In the genomic region with DNA sequence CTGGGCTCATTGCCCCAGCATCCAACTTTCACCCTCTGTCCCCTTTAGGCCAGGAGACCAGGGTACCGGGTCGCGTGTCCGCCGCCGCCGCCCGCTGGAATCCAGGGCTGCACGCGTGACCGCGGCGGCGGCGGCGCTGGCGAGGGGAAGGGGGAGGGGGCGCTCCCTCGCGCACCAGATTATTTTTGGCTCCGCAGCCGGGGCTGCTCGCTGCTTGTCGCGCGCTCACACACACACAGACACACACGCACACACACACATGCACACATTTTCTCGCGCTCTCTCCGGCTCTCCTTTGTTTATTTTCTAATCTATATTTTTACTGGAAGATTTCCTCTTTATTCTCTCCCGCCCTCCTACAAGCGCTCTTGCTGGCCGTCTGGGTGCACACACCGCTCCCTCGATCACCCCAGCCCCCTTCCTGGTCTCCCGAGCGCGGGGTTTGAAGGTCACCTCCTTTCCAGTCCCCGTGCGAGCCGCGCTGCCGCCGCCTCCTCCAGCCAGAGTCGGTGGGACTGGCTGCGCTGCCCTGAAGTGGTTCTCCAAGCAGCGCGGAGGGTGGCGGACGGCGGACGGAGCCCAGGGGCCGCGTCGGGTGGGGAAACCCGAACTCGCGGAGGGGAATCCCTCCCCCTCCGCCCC, we compare ENCODE assay signal across 1 cellular context.
TF ChIP-seq lines count a peak whose summit lies in the region.

No MANE protein-coding gene starts in this region.

TF ChIP-seq in GM23338, 12 proteins besides CTCF, POLR2A, EP300 and RAD21 (continued from another document):
- TF ChIP-seq, protein P1, sequence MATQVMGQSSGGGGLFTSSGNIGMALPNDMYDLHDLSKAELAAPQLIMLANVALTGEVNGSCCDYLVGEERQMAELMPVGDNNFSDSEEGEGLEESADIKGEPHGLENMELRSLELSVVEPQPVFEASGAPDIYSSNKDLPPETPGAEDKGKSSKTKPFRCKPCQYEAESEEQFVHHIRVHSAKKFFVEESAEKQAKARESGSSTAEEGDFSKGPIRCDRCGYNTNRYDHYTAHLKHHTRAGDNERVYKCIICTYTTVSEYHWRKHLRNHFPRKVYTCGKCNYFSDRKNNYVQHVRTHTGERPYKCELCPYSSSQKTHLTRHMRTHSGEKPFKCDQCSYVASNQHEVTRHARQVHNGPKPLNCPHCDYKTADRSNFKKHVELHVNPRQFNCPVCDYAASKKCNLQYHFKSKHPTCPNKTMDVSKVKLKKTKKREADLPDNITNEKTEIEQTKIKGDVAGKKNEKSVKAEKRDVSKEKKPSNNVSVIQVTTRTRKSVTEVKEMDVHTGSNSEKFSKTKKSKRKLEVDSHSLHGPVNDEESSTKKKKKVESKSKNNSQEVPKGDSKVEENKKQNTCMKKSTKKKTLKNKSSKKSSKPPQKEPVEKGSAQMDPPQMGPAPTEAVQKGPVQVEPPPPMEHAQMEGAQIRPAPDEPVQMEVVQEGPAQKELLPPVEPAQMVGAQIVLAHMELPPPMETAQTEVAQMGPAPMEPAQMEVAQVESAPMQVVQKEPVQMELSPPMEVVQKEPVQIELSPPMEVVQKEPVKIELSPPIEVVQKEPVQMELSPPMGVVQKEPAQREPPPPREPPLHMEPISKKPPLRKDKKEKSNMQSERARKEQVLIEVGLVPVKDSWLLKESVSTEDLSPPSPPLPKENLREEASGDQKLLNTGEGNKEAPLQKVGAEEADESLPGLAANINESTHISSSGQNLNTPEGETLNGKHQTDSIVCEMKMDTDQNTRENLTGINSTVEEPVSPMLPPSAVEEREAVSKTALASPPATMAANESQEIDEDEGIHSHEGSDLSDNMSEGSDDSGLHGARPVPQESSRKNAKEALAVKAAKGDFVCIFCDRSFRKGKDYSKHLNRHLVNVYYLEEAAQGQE (IDR thresholded peaks at IDR 0.05; ENCODE audit: unreplicated experiment): no peak
- no peak for TF ChIP-seq EZH2phosphoT487 (IDR thresholded peaks at IDR 0.05; ENCODE audit: unreplicated experiment)
- TF ChIP-seq CREB1 (CRISPR knock-in tag; IDR thresholded peaks at IDR 0.05; ENCODE audit: low read depth): no peak
- no peak for TF ChIP-seq POLR2AphosphoS5 (IDR thresholded peaks at IDR 0.05; ENCODE audit: low read depth)
- TF ChIP-seq, protein P2, sequence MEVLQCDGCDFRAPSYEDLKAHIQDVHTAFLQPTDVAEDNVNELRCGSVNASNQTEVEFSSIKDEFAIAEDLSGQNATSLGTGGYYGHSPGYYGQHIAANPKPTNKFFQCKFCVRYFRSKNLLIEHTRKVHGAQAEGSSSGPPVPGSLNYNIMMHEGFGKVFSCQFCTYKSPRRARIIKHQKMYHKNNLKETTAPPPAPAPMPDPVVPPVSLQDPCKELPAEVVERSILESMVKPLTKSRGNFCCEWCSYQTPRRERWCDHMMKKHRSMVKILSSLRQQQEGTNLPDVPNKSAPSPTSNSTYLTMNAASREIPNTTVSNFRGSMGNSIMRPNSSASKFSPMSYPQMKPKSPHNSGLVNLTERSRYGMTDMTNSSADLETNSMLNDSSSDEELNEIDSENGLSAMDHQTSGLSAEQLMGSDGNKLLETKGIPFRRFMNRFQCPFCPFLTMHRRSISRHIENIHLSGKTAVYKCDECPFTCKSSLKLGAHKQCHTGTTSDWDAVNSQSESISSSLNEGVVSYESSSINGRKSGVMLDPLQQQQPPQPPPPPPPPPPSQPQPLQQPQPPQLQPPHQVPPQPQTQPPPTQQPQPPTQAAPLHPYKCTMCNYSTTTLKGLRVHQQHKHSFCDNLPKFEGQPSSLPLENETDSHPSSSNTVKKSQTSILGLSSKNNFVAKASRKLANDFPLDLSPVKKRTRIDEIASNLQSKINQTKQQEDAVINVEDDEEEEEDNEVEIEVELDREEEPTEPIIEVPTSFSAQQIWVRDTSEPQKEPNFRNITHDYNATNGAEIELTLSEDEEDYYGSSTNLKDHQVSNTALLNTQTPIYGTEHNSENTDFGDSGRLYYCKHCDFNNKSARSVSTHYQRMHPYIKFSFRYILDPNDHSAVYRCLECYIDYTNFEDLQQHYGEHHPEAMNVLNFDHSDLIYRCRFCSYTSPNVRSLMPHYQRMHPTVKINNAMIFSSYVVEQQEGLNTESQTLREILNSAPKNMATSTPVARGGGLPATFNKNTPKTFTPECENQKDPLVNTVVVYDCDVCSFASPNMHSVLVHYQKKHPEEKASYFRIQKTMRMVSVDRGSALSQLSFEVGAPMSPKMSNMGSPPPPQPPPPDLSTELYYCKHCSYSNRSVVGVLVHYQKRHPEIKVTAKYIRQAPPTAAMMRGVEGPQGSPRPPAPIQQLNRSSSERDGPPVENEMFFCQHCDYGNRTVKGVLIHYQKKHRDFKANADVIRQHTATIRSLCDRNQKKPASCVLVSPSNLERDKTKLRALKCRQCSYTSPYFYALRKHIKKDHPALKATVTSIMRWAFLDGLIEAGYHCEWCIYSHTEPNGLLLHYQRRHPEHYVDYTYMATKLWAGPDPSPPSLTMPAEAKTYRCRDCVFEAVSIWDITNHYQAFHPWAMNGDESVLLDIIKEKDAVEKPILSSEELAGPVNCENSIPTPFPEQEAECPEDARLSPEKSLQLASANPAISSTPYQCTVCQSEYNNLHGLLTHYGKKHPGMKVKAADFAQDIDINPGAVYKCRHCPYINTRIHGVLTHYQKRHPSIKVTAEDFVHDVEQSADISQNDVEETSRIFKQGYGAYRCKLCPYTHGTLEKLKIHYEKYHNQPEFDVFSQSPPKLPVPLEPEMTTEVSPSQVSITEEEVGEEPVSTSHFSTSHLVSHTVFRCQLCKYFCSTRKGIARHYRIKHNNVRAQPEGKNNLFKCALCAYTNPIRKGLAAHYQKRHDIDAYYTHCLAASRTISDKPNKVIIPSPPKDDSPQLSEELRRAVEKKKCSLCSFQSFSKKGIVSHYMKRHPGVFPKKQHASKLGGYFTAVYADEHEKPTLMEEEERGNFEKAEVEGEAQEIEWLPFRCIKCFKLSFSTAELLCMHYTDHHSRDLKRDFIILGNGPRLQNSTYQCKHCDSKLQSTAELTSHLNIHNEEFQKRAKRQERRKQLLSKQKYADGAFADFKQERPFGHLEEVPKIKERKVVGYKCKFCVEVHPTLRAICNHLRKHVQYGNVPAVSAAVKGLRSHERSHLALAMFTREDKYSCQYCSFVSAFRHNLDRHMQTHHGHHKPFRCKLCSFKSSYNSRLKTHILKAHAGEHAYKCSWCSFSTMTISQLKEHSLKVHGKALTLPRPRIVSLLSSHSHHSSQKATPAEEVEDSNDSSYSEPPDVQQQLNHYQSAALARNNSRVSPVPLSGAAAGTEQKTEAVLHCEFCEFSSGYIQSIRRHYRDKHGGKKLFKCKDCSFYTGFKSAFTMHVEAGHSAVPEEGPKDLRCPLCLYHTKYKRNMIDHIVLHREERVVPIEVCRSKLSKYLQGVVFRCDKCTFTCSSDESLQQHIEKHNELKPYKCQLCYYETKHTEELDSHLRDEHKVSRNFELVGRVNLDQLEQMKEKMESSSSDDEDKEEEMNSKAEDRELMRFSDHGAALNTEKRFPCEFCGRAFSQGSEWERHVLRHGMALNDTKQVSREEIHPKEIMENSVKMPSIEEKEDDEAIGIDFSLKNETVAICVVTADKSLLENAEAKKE (CRISPR knock-in tag; IDR thresholded peaks at IDR 0.05): no peak
- no peak for TF ChIP-seq JUNB (IDR thresholded peaks at IDR 0.05; ENCODE audit: unreplicated experiment)
- TF ChIP-seq ZNF114 (CRISPR knock-in tag; IDR thresholded peaks at IDR 0.05): no peak
- no peak for TF ChIP-seq ZNF331 (CRISPR knock-in tag; IDR thresholded peaks at IDR 0.05; ENCODE audit: low read depth)
- TF ChIP-seq, protein P3, sequence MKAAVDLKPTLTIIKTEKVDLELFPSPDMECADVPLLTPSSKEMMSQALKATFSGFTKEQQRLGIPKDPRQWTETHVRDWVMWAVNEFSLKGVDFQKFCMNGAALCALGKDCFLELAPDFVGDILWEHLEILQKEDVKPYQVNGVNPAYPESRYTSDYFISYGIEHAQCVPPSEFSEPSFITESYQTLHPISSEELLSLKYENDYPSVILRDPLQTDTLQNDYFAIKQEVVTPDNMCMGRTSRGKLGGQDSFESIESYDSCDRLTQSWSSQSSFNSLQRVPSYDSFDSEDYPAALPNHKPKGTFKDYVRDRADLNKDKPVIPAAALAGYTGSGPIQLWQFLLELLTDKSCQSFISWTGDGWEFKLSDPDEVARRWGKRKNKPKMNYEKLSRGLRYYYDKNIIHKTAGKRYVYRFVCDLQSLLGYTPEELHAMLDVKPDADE (IDR thresholded peaks at IDR 0.05): no peak
- TF ChIP-seq STAT1 (IDR thresholded peaks at IDR 0.05; ENCODE audit: unreplicated experiment): no peak
